16 cellular contexts compared by ENCODE assay signal in genomic region chr21:45570826-45571601, GRCh38. TPM values are rescaled to one million over a fixed set of nuclear protein-coding genes. Genes with fewer than 3 reads are reported as not detected.
DNase-seq lines count a peak whose midpoint lies in the region; ATAC-seq, FAIRE-seq and TF ChIP-seq lines count a peak whose summit lies in the region.
"Had no signal": no experiment of that assay in that cellular context is flagged by ENCODE, and none has a peak within 500 bp of the region (broad histone marks: within the 10 kb centered on the region; RNA-seq: fewer than 3 reads in every experiment).

No MANE protein-coding gene starts in this region.

- H3K4me3 ChIP-seq in astrocyte (ENCODE audit: insufficient read depth, low read depth, low read length), result no peak overlapping the region
- no peak overlapping the region for H3K4me3 ChIP-seq in thyroid gland (replicated peaks in 1 of 3)
- H3K4me3 ChIP-seq: K562, SK-N-MC, testis had no signal

- H3K27me3 ChIP-seq in astrocyte (ENCODE audit: insufficient read depth, low read length), result peaks cover 19% of the 10 kb centered on the region
- no peaks in the 10 kb centered on the region for H3K27me3 ChIP-seq in thyroid gland
- H3K27me3 ChIP-seq: testis had no signal

- H4K20me1 ChIP-seq in astrocyte (ENCODE audit: insufficient read depth, low read length), result no peaks in the 10 kb centered on the region

- H3K4me1 Mint-ChIP-seq in astrocyte (ENCODE audit: low read depth, unreplicated experiment), result no peaks in the 10 kb centered on the region
- no peaks in the 10 kb centered on the region for H3K4me1 Mint-ChIP-seq in natural killer cell treated with Interleukin-12 subunit alpha and Interleukin-12 subunit beta and Interleukin-15 and Interleukin-18, amount 100 ng/mL, for 72 hours (ENCODE audit: low read depth in 2 of 2)

- intact Hi-C loops in thyroid gland (cut with DNase I), result no loop called here

- H3K27ac Mint-ChIP-seq in astrocyte (ENCODE audit: unreplicated experiment), result peak overlapping the region; percentile 1
- no peak overlapping the region for H3K27ac Mint-ChIP-seq in natural killer cell treated with Interleukin-12 subunit alpha and Interleukin-12 subunit beta and Interleukin-15 and Interleukin-18, amount 100 ng/mL, for 72 hours

- no peak overlapping the region for H3K9ac ChIP-seq in astrocyte (ENCODE audit: low read length)

- no peak overlapping the region for H2AFZ ChIP-seq in astrocyte (ENCODE audit: low read depth, low read length)

- FAIRE-seq in astrocyte (lab: Jason Lieb, UNC), result no peak
- FAIRE-seq: K562 had no signal

- H3K27me3 Mint-ChIP-seq in astrocyte (ENCODE audit: low read depth, unreplicated experiment), result peaks cover 47% of the 10 kb centered on the region
- H3K27me3 Mint-ChIP-seq in natural killer cell treated with Interleukin-12 subunit alpha and Interleukin-12 subunit beta and Interleukin-15 and Interleukin-18, amount 100 ng/mL, for 72 hours, result peaks cover 8 to 15% of the 10 kb centered on the region in 2 donors
- H3K27me3 Mint-ChIP-seq: naive thymus-derived CD8-positive, alpha-beta T cell had no signal

- H3K27ac ChIP-seq in astrocyte (ENCODE audit: low read depth, low read length) (no peak overlapping the region), thyroid gland (peak overlapping the region in 1 of 3 donors; percentile 36)
- H3K27ac ChIP-seq: SK-N-MC had no signal

- H3K4me3 Mint-ChIP-seq in astrocyte (ENCODE audit: unreplicated experiment), result no peak overlapping the region
- H3K4me3 Mint-ChIP-seq in natural killer cell treated with Interleukin-12 subunit alpha and Interleukin-12 subunit beta and Interleukin-15 and Interleukin-18, amount 100 ng/mL, for 72 hours, result no peak overlapping the region
- H3K4me3 Mint-ChIP-seq: naive thymus-derived CD8-positive, alpha-beta T cell had no signal

- H3K9me3 Mint-ChIP-seq in astrocyte (ENCODE audit: unreplicated experiment), result peaks cover 2% of the 10 kb centered on the region
- no peaks in the 10 kb centered on the region for H3K9me3 Mint-ChIP-seq in natural killer cell treated with Interleukin-12 subunit alpha and Interleukin-12 subunit beta and Interleukin-15 and Interleukin-18, amount 100 ng/mL, for 72 hours
- H3K9me3 Mint-ChIP-seq: naive thymus-derived CD8-positive, alpha-beta T cell had no signal

- no peak for ATAC-seq in activated CD4-positive, CD25-positive, alpha-beta regulatory T cell treated with anti-CD3 and anti-CD28 coated beads, Interleukin-2, amount 50 U/mL, for 24 hours
- ATAC-seq in natural killer cell treated with Interleukin-12 subunit alpha and Interleukin-12 subunit beta and Interleukin-15 and Interleukin-18, amount 100 ng/mL, for 72 hours, result no peak
- ATAC-seq: K562; left cardiac atrium; naive thymus-derived CD8-positive, alpha-beta T cell had no signal

- H3K9me3 ChIP-seq in astrocyte (ENCODE audit: insufficient read depth, low read depth, low read length), result no peaks in the 10 kb centered on the region
- no peaks in the 10 kb centered on the region for H3K9me3 ChIP-seq in thyroid gland
- H3K9me3 ChIP-seq: testis had no signal

- peak in 1 of 2 donors; percentile 15 for TF ChIP-seq POLR2A in thyroid gland (IDR thresholded peaks at IDR 0.05)

- DNase-seq in activated CD4-positive, CD25-positive, alpha-beta regulatory T cell treated with anti-CD3 and anti-CD28 coated beads, Interleukin-2, amount 50 U/mL, for 72 hours, result peak; percentile 12
- peak; percentile 36 for DNase-seq in astrocyte (ENCODE audit: low read depth)
- peak; percentile 62 for DNase-seq in left kidney (ENCODE audit: low read depth, low spot score)
- DNase-seq in thyroid gland, result peak; percentile 31 to 58
- no peak for DNase-seq in natural killer cell treated with Interleukin-12 subunit alpha and Interleukin-12 subunit beta and Interleukin-15 and Interleukin-18, amount 100 ng/mL, for 72 hours (ENCODE audit: low spot score)
- no peak for DNase-seq in SIG-M5 treated with dmso at 0.1 percent for 504 hours (lab: John Stamatoyannopoulos, UW; ENCODE audit: unreplicated experiment)
- no peak for DNase-seq in NCI-H226
- DNase-seq: 8988T; anterior cingulate cortex; left cardiac atrium; naive thymus-derived CD8-positive, alpha-beta T cell; NCI-H187; testis had no signal

- no peak for TF ChIP-seq CTCF in astrocyte (IDR thresholded peaks at IDR 0.05; ENCODE audit: insufficient read depth, low read depth, low read length)
- TF ChIP-seq CTCF in thyroid gland (IDR thresholded peaks at IDR 0.05), result no peak

- H3K4me2 ChIP-seq in astrocyte (ENCODE audit: low read length), result no peak overlapping the region

- WGBS in thyroid gland, 2 donors, result 50 to 56% methylated on average over 16 to 20 of the region's 20 CpGs

- no peaks in the 10 kb centered on the region for H3K36me3 Mint-ChIP-seq in astrocyte (ENCODE audit: low read depth, unreplicated experiment)
- H3K36me3 Mint-ChIP-seq in natural killer cell treated with Interleukin-12 subunit alpha and Interleukin-12 subunit beta and Interleukin-15 and Interleukin-18, amount 100 ng/mL, for 72 hours, result no peaks in the 10 kb centered on the region
- H3K36me3 Mint-ChIP-seq: naive thymus-derived CD8-positive, alpha-beta T cell had no signal

- H3K79me2 ChIP-seq in astrocyte (ENCODE audit: insufficient read depth, low read length), result no peaks in the 10 kb centered on the region

- H3K36me3 ChIP-seq in astrocyte (ENCODE audit: insufficient read depth, low read length), result no peaks in the 10 kb centered on the region
- no peaks in the 10 kb centered on the region for H3K36me3 ChIP-seq in thyroid gland

- H3K4me1 ChIP-seq in astrocyte (ENCODE audit: insufficient read depth, low read length) (no peaks in the 10 kb centered on the region), thyroid gland (peaks cover 4 to 38% of the 10 kb centered on the region in 2 donors)

RNA-seq across cellular contexts. Expression of gene SLC19A1, which starts 28.8 kb away (rescaled TPM):
- 10.4 and 11.7 TPM in 2 replicates for total RNA-seq in astrocyte
- 10 to 100 TPM in 3 of 4 donors, 1 to 10 TPM in 1; 7.6 to 15.5 (median 12.2) TPM for total RNA-seq in thyroid gland
- total RNA-seq in natural killer cell treated with Interleukin-12 subunit alpha and Interleukin-12 subunit beta and Interleukin-15 and Interleukin-18, amount 100 ng/mL, for 72 hours, result 100 to 1,000 TPM in 1 of 2 donors, 10 to 100 TPM in 1; 23.3 to 110 TPM

Comparison
In these comparisons a context has a peak if more than half of its experiments do, and no peak if none do; other contexts are left out.
1. DNase-seq: peak in activated CD4-positive, CD25-positive, alpha-beta regulatory T cell treated with anti-CD3 and anti-CD28 coated beads, Interleukin-2, amount 50 U/mL, for 72 hours (single experiment), astrocyte (single experiment), left kidney (single experiment) and thyroid gland (2 of 2); none in natural killer cell treated with Interleukin-12 subunit alpha and Interleukin-12 subunit beta and Interleukin-15 and Interleukin-18, amount 100 ng/mL, for 72 hours (single experiment), SIG-M5 treated with dmso at 0.1 percent for 504 hours (single experiment) and NCI-H226 (single experiment).